ENCODE assay signal across 8 cellular contexts in the genomic region with DNA sequence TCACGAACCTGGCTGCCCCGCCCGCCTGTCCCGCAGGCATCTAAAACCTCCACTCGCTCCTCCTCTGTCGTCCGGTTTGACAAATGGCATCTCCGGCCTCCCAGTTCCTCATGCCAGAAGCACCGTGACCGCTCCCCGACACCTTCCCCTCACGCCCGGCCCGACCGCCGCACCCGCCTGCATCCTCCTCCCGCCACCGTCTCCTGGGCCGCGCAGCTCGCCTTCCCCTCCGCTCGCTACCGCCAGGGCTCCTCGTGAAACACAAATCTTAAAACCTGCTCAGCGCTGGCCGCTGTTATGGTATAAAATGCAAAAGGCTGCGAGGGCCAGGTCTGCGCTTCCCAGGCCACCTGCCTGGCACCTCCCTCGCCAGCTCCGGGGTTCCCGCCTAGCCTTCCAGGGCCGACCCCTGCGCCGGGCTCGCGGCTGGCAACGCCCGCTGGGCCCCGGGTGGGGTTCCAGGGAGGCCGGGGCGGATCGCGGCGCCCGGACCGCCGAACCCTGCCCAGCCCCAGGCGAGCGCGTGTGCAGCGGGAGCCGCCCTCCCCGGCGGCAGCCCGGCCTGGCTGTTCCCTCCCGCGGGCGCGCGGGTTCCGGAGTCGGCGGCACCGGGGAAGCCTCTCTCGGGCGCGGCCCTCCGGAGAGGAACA. TPM values are rescaled to one million over a fixed set of nuclear protein-coding genes. Genes with fewer than 3 reads are reported as not detected.
DNase-seq lines count a peak whose midpoint lies in the region; ATAC-seq and TF ChIP-seq lines count a peak whose summit lies in the region.

No MANE protein-coding gene starts in this region.

- H3K4me3 ChIP-seq in Loucy (ENCODE audit: low read length, poor library complexity, severe bottlenecking): peak overlapping the region; percentile 93
- H3K4me3 ChIP-seq in hepatocyte: peak overlapping the region; percentile 17
- H3K4me3 ChIP-seq in skeletal muscle tissue (ENCODE audit: low read length in 3 of 3): peak overlapping the region; percentile 87 to 89 (median 87)

- H3K9ac ChIP-seq in Loucy (ENCODE audit: low read depth, low read length, poor library complexity, severe bottlenecking): peak overlapping the region; percentile 64
- peak overlapping the region; percentile 82 to 92 (median 82) for H3K9ac ChIP-seq in skeletal muscle tissue (ENCODE audit: low read depth in 1 of 3, low read length in 3 of 3)

- H2AFZ ChIP-seq in Loucy (ENCODE audit: low read length) (no peak overlapping the region), hepatocyte (no peak overlapping the region)

- no peaks in the 10 kb centered on the region for H3K27me3 ChIP-seq in CD4-positive, alpha-beta T cell (ENCODE audit: control insufficient read depth, insufficient read depth, low read length)
- H3K27me3 ChIP-seq in Loucy (ENCODE audit: insufficient read depth, low read length, poor library complexity, severe bottlenecking): no peaks in the 10 kb centered on the region
- H3K27me3 ChIP-seq in hepatocyte: no peaks in the 10 kb centered on the region
- H3K27me3 ChIP-seq in skeletal muscle tissue (ENCODE audit: control insufficient read depth in 3 of 3, insufficient read depth in 3 of 3, low read length in 3 of 3): no peaks in the 10 kb centered on the region

- H4K20me1 ChIP-seq in Loucy (ENCODE audit: insufficient read depth, low read length, poor library complexity, severe bottlenecking) (peaks cover 4% of the 10 kb centered on the region), hepatocyte (ENCODE audit: insufficient read depth, poor library complexity, severe bottlenecking) (peaks cover 10% of the 10 kb centered on the region)

- H3K4me2 ChIP-seq in Loucy (ENCODE audit: low read depth, low read length, poor library complexity, severe bottlenecking): peak overlapping the region; percentile 75
- H3K4me2 ChIP-seq in hepatocyte: peak overlapping the region; percentile 97

- no peaks in the 10 kb centered on the region for H3K9me3 Mint-ChIP-seq in CD4-positive, alpha-beta T cell
- H3K9me3 Mint-ChIP-seq in activated naive CD8-positive, alpha-beta T cell treated with anti-CD3 and anti-CD28 coated beads, Interleukin-2, amount 50 U/mL, for 24 hours: no peaks in the 10 kb centered on the region

- H3K36me3 ChIP-seq in Loucy (ENCODE audit: insufficient read depth, low read length) (no peaks in the 10 kb centered on the region), hepatocyte (replicated peaks; ENCODE audit: insufficient read depth, low read depth) (no peaks in the 10 kb centered on the region), skeletal muscle tissue (ENCODE audit: control insufficient read depth in 3 of 3, insufficient read depth in 3 of 3, low read length in 3 of 3) (peaks cover 27 to 43% (median 35%) of the 10 kb centered on the region in 3 donors)

- peak overlapping the region; percentile 96 for H3K27ac Mint-ChIP-seq in CD4-positive, alpha-beta T cell
- H3K27ac Mint-ChIP-seq in activated naive CD8-positive, alpha-beta T cell treated with anti-CD3 and anti-CD28 coated beads, Interleukin-2, amount 50 U/mL, for 24 hours: peak overlapping the region; percentile 73

- H3K27ac ChIP-seq in CD4-positive, alpha-beta T cell (ENCODE audit: low read depth, low read length): peak overlapping the region; percentile 74
- H3K27ac ChIP-seq in hepatocyte (peak overlapping the region; percentile 62), skeletal muscle tissue (ENCODE audit: low read depth, low read length) (peak overlapping the region; percentile 80)

- H3K4me3 Mint-ChIP-seq in CD4-positive, alpha-beta T cell: peak overlapping the region; percentile 87
- H3K4me3 Mint-ChIP-seq in activated naive CD8-positive, alpha-beta T cell treated with anti-CD3 and anti-CD28 coated beads, Interleukin-2, amount 50 U/mL, for 24 hours: peak overlapping the region; percentile 94

- under 1% methylated on average over 37 of the region's 70 CpGs for WGBS in hepatocyte (ENCODE audit: low lambda C conversion rate, missing lambda C conversion rate)

- H3K9me2 ChIP-seq in Loucy (replicated peaks; ENCODE audit: low read depth, low read length) (no peaks in the 10 kb centered on the region), hepatocyte (replicated peaks; ENCODE audit: insufficient read depth) (no peaks in the 10 kb centered on the region)

- H3K9me3 ChIP-seq in CD4-positive, alpha-beta T cell (ENCODE audit: control insufficient read depth, low read length): no peaks in the 10 kb centered on the region
- H3K9me3 ChIP-seq in Loucy (ENCODE audit: insufficient read depth, low read depth, low read length): no peaks in the 10 kb centered on the region
- H3K9me3 ChIP-seq in hepatocyte (ENCODE audit: low read depth): no peaks in the 10 kb centered on the region
- H3K9me3 ChIP-seq in skeletal muscle tissue (ENCODE audit: control insufficient read depth in 3 of 3, low read length in 3 of 3): no peaks in the 10 kb centered on the region

- ATAC-seq in CD4-positive, alpha-beta T cell (ENCODE audit: poor library complexity): peak; percentile 10
- peak; percentile 7 for ATAC-seq in GM21367 (IDR thresholded peaks at IDR 0.05; ENCODE audit: unreplicated experiment)
- no peak for ATAC-seq in activated naive CD8-positive, alpha-beta T cell treated with anti-CD3 and anti-CD28 coated beads, Interleukin-2, amount 50 U/mL, for 24 hours

- TF ChIP-seq CTCF in CD4-positive, alpha-beta T cell (IDR thresholded peaks at IDR 0.05): no peak
- TF ChIP-seq CTCF in Loucy (conservative IDR thresholded peaks at IDR 0.05; ENCODE audit: low read length): no peak
- no peak for TF ChIP-seq CTCF in hepatocyte (IDR thresholded peaks at IDR 0.05; ENCODE audit: poor library complexity)

- H3K36me3 Mint-ChIP-seq in CD4-positive, alpha-beta T cell (ENCODE audit: low read depth): peaks cover 27% of the 10 kb centered on the region
- no peaks in the 10 kb centered on the region for H3K36me3 Mint-ChIP-seq in activated naive CD8-positive, alpha-beta T cell treated with anti-CD3 and anti-CD28 coated beads, Interleukin-2, amount 50 U/mL, for 24 hours (ENCODE audit: low read depth)

- peaks cover 54% of the 10 kb centered on the region for H3K79me2 ChIP-seq in Loucy (ENCODE audit: insufficient read depth, low read length)
- H3K79me2 ChIP-seq in hepatocyte: peaks cover 53% of the 10 kb centered on the region

- CTCF ChIA-PET in CD4-positive, alpha-beta T cell (lab: Charles Lee): interaction anchor here (0.9 to 2.6 kb wide), 3 partner anchors 9 to 76 kb away, joined by 4 to 21 read pairs (median 9); a partner anchor contains a TSS

- no peaks in the 10 kb centered on the region for H3K27me3 Mint-ChIP-seq in CD4-positive, alpha-beta T cell
- peaks cover 3% of the 10 kb centered on the region for H3K27me3 Mint-ChIP-seq in activated naive CD8-positive, alpha-beta T cell treated with anti-CD3 and anti-CD28 coated beads, Interleukin-2, amount 50 U/mL, for 24 hours

- H3K4me1 ChIP-seq in Loucy (ENCODE audit: insufficient read depth, low read length, poor library complexity, severe bottlenecking): no peaks in the 10 kb centered on the region
- H3K4me1 ChIP-seq in hepatocyte (ENCODE audit: insufficient read depth): peaks cover 9% of the 10 kb centered on the region
- peaks cover 32 to 58% (median 42%) of the 10 kb centered on the region in 3 donors for H3K4me1 ChIP-seq in skeletal muscle tissue (ENCODE audit: control insufficient read depth in 3 of 3, insufficient read depth in 3 of 3, low read length in 3 of 3)

- no peaks in the 10 kb centered on the region for H3F3A ChIP-seq in Loucy (ENCODE audit: low read depth)

- intact Hi-C loops in CD4-positive, alpha-beta T cell (cut with DNase I, micrococcal nuclease): loop anchor here (1.0 to 10.0 kb wide), 6 partner anchors 9 to 1377 kb away; a partner anchor contains a TSS

- POLR2A ChIA-PET in CD4-positive, alpha-beta T cell (lab: Charles Lee): interaction anchor here (0.6 to 3.8 kb wide), 31 partner anchors 10 to 1936 kb away, joined by 3 to 163 read pairs (median 4); a partner anchor contains a TSS

- DNase-seq in CD4-positive, alpha-beta T cell: peak in 4 of 10 experiments; percentile 19 to 35 (median 24)
- peak; percentile 39 for DNase-seq in activated naive CD8-positive, alpha-beta T cell treated with anti-CD3 and anti-CD28 coated beads, Interleukin-2, amount 50 U/mL, for 24 hours
- DNase-seq in hepatocyte (ENCODE audit: low spot score) (no peak), DMS153 treated with DMSO at 0.1 percent for 48 hours (lab: John Stamatoyannopoulos, UW; ENCODE audit: unreplicated experiment) (no peak), NCI-H2029 (lab: John Stamatoyannopoulos, UW) (no peak)

- peaks cover 26% of the 10 kb centered on the region for H3K4me1 Mint-ChIP-seq in CD4-positive, alpha-beta T cell (ENCODE audit: low read depth)
- peaks cover 28% of the 10 kb centered on the region for H3K4me1 Mint-ChIP-seq in activated naive CD8-positive, alpha-beta T cell treated with anti-CD3 and anti-CD28 coated beads, Interleukin-2, amount 50 U/mL, for 24 hours

RNA-seq across cellular contexts. Expression of a gene that starts 0.5 kb away (rescaled TPM):
- total RNA-seq in CD4-positive, alpha-beta T cell: 10 to 100 TPM; 86.3 to 87.6 TPM
- total RNA-seq in hepatocyte (34.4 and 38.8 TPM in 2 replicates), skeletal muscle tissue (27.7 TPM)
- polyA plus RNA-seq in hepatocyte: 64.6 and 76.4 TPM in 2 replicates

RNA-seq across cellular contexts. Expression of a gene that starts 0.9 kb away (rescaled TPM):
- total RNA-seq in CD4-positive, alpha-beta T cell: 10 to 100 TPM; 36.4 to 38.1 TPM
- 72.7 and 85.4 TPM in 2 replicates for total RNA-seq in hepatocyte
- 92.9 and 101 TPM in 2 replicates for polyA plus RNA-seq in hepatocyte
- 40.7 TPM for total RNA-seq in skeletal muscle tissue

RNA-seq across cellular contexts. Expression of a gene that starts 8.9 kb away (rescaled TPM):
- 10 to 100 TPM; 25.5 to 26.9 TPM for total RNA-seq in CD4-positive, alpha-beta T cell
- total RNA-seq in hepatocyte (115 and 116 TPM in 2 replicates), skeletal muscle tissue (17.7 TPM)
- polyA plus RNA-seq in hepatocyte: 155 TPM in 2 replicates

RNA-seq across cellular contexts. Expression of a gene that starts 9.3 kb away (rescaled TPM):
- total RNA-seq in CD4-positive, alpha-beta T cell: 10 to 100 TPM; 28.6 to 30.8 TPM
- 12.0 and 17.7 TPM in 2 replicates for total RNA-seq in hepatocyte
- 20.8 and 28.2 TPM in 2 replicates for polyA plus RNA-seq in hepatocyte
- total RNA-seq in skeletal muscle tissue: 5.2 TPM

RNA-seq across cellular contexts. Expression of a gene that starts 10.5 kb away (rescaled TPM):
- 10 to 100 TPM; 46.2 to 54.2 TPM for total RNA-seq in CD4-positive, alpha-beta T cell
- total RNA-seq in hepatocyte (34.8 and 51.7 TPM in 2 replicates), skeletal muscle tissue (20.4 TPM)
- 86.6 and 104 TPM in 2 replicates for polyA plus RNA-seq in hepatocyte

Comparison
In these comparisons a context has a peak if more than half of its experiments do, and no peak if none do; other contexts are left out.
1. H3K4me3 ChIP-seq: peak in every context shown above with its lines; median percentile 93 in Loucy; 87 in skeletal muscle tissue; 17 in hepatocyte.